In genomic region chr1:2322065-2322571, GRCh38 we compare ENCODE assay signal across 9 cellular contexts.
A peak's percentile ranks its signal among the peaks of the same experiment; 100 is the strongest.
DNase-seq lines count a peak whose midpoint lies in the region; ATAC-seq, FAIRE-seq and TF ChIP-seq lines count a peak whose summit lies in the region.
"Had no signal": no experiment of that assay in that cellular context is flagged by ENCODE, and none has a peak within 500 bp of the region (broad histone marks: within the 10 kb centered on the region; RNA-seq: fewer than 3 reads in every experiment).

No MANE protein-coding gene starts in this region.

- H3K36me3 Mint-ChIP-seq in mesothelial cell of epicardium: no peaks in the 10 kb centered on the region
- no peaks in the 10 kb centered on the region for H3K36me3 Mint-ChIP-seq in type B pancreatic cell

- DNase-seq in DMS53 (lab: John Stamatoyannopoulos, UW) (peak; percentile 64), DMS53 treated with DMSO at 0.1 percent for 48 hours (lab: John Stamatoyannopoulos, UW; ENCODE audit: unreplicated experiment) (no peak), mesothelial cell of epicardium (ENCODE audit: low spot score in 2 of 2, unreplicated experiment in 2 of 2) (peak; percentile 77 to 87), type B pancreatic cell (ENCODE audit: extremely low spot score, unreplicated experiment) (peak; percentile 84), GM12892 (ENCODE audit: insufficient read length) (no peak)

- no peak overlapping the region for H3K4me3 ChIP-seq in esophagus (ENCODE audit: low read depth in 1 of 2, low read length in 2 of 2)
- H3K4me3 ChIP-seq: A549 had no signal

- H3K4me3 Mint-ChIP-seq in mesothelial cell of epicardium (peak overlapping the region; percentile 36), type B pancreatic cell (peak overlapping the region; percentile 60)

- peaks cover 6% of the 10 kb centered on the region for H3K27me3 Mint-ChIP-seq in mesothelial cell of epicardium (ENCODE audit: low read depth)
- peaks cover 17% of the 10 kb centered on the region for H3K27me3 Mint-ChIP-seq in type B pancreatic cell

- no peak for FAIRE-seq in GM12892 (lab: Jason Lieb, UNC)
- FAIRE-seq: A549 had no signal

- no peak for ATAC-seq in HG02798 (IDR thresholded peaks at IDR 0.05; ENCODE audit: poor library complexity, unreplicated experiment)
- ATAC-seq in HG02970 (IDR thresholded peaks at IDR 0.05; ENCODE audit: low FRiP score, unreplicated experiment): no peak
- ATAC-seq: A549 had no signal

- H3K27me3 ChIP-seq in esophagus (ENCODE audit: control insufficient read depth in 1 of 2, insufficient read depth in 2 of 2, low read length in 2 of 2): no peaks in the 10 kb centered on the region

- peak overlapping the region; percentile 50 to 56 for H3K27ac ChIP-seq in esophagus (ENCODE audit: low read depth in 2 of 2, low read length in 1 of 2)
- H3K27ac ChIP-seq: A549 had no signal

- 8 to 21% methylated on average over 30 of the region's 30 CpGs for whole genome bisulfite sequencing in esophagus, 2 donors

- TF ChIP-seq CTCF in mesothelial cell of epicardium (IDR thresholded peaks at IDR 0.05; ENCODE audit: unreplicated experiment) (no peak), type B pancreatic cell (conservative IDR thresholded peaks at IDR 0.05) (peak; percentile 29)

- H3K9me3 ChIP-seq in esophagus (ENCODE audit: control insufficient read depth in 2 of 2, insufficient read depth in 1 of 2, low read depth in 1 of 2, low read length in 1 of 2): peaks cover 0 to 3% of the 10 kb centered on the region in 2 donors
- H3K9me3 ChIP-seq: A549 had no signal

- no peaks in the 10 kb centered on the region for H3K36me3 ChIP-seq in esophagus (ENCODE audit: control insufficient read depth in 2 of 2, insufficient read depth in 2 of 2, low read length in 1 of 2)

- no peaks in the 10 kb centered on the region for H3K9me3 Mint-ChIP-seq in mesothelial cell of epicardium
- no peaks in the 10 kb centered on the region for H3K9me3 Mint-ChIP-seq in type B pancreatic cell

- H3K4me1 Mint-ChIP-seq in mesothelial cell of epicardium (peaks cover 46% of the 10 kb centered on the region), type B pancreatic cell (ENCODE audit: unreplicated experiment) (peaks cover 2% of the 10 kb centered on the region)

- no peak for TF ChIP-seq POLR2A in GM12892 (IDR thresholded peaks at IDR 0.05; ENCODE audit: low read depth, low read length)

- H3K27ac Mint-ChIP-seq in mesothelial cell of epicardium (peak overlapping the region; percentile 99), type B pancreatic cell (peak overlapping the region; percentile 81)

- peaks cover 5 to 13% of the 10 kb centered on the region in 2 donors for H3K4me1 ChIP-seq in esophagus (ENCODE audit: control insufficient read depth in 2 of 2, insufficient read depth in 2 of 2, low read length in 1 of 2)
- H3K4me1 ChIP-seq: A549 had no signal

Comparison
In these comparisons a context has a peak if more than half of its experiments do, and no peak if none do; other contexts are left out.
1. DNase-seq: peak in DMS53 (single experiment), mesothelial cell of epicardium (2 of 2) and type B pancreatic cell (single experiment); none in DMS53 treated with DMSO at 0.1 percent for 48 hours (single experiment) and GM12892 (single experiment).